8 cellular contexts compared by ENCODE assay signal in genomic region chr19:40750035-40750284, GRCh38. TPM values are rescaled to one million over a fixed set of nuclear protein-coding genes. Genes with fewer than 3 reads are reported as not detected.
DNase-seq lines count a peak whose midpoint lies in the region; ATAC-seq and TF ChIP-seq lines count a peak whose summit lies in the region.

No MANE protein-coding gene starts in this region.

- no peak for ATAC-seq in right cardiac atrium
- no peak for ATAC-seq in GM18519 (IDR thresholded peaks at IDR 0.05; ENCODE audit: low FRiP score, unreplicated experiment)

- H3K27me3 ChIP-seq in right cardiac atrium (ENCODE audit: control insufficient read depth, insufficient read depth) (no peaks in the 10 kb centered on the region), smooth muscle cell (ENCODE audit: low read depth) (no peaks in the 10 kb centered on the region)

- H3K27ac Mint-ChIP-seq in activated CD4-positive, alpha-beta memory T cell treated with anti-CD3 and anti-CD28 coated beads, Interleukin-2, amount 10 ng/mL, durations not matched to agents 7 days and 5 days = peak overlapping the region; percentile 99

- TF ChIP-seq CTCF in HEK293 (tag by site-specific recombination; IDR thresholded peaks at IDR 0.05) (no peak), smooth muscle cell (IDR thresholded peaks at IDR 0.05; ENCODE audit: borderline replicate concordance, insufficient read depth, poor library complexity, severe bottlenecking) (no peak)

- WGBS in right cardiac atrium = 0% methylated on average over 8 of the region's 8 CpGs
- 8% methylated on average over 8 of the region's 8 CpGs for WGBS in smooth muscle cell (ENCODE audit: low lambda C conversion rate)

- H3K4me3 ChIP-seq in HEK293 (ENCODE audit: low read depth, low read length) (peak overlapping the region; percentile 60), right cardiac atrium (ENCODE audit: low read length) (peak overlapping the region; percentile 50), smooth muscle cell (peak overlapping the region; percentile 72)

- H3K9me3 Mint-ChIP-seq in activated CD4-positive, alpha-beta memory T cell treated with anti-CD3 and anti-CD28 coated beads, Interleukin-2, amount 10 ng/mL, durations not matched to agents 7 days and 5 days = no peaks in the 10 kb centered on the region

- H3K36me3 ChIP-seq in HEK293 (ENCODE audit: control insufficient read depth in 2 of 2, insufficient read depth in 1 of 2, low read length in 2 of 2) = peaks cover 25 to 63% of the 10 kb centered on the region in 2 experiments
- H3K36me3 ChIP-seq in smooth muscle cell (ENCODE audit: low read depth) = no peaks in the 10 kb centered on the region

- CTCF ChIA-PET in HEK293 (lab: Yijun Ruan, JAX) = interaction anchor here (0.7 to 3.4 kb wide), 8 partner anchors 27 to 444 kb away, joined by 3 to 38 read pairs (median 4); no protein-coding TSS in a partner anchor
- CTCF ChIA-PET in activated CD4-positive, alpha-beta memory T cell treated with anti-CD3 and anti-CD28 coated beads, Interleukin-2, amount 10 ng/mL, durations not matched to agents 7 days and 5 days (lab: Charles Lee) = interaction anchor here (1.0 to 7.8 kb wide), 6 partner anchors 16 to 330 kb away, joined by 3 to 48 read pairs (median 8); partner anchors contain the start of genes EGLN2 and RAB4B

- peak overlapping the region; percentile 97 for H3K4me2 ChIP-seq in smooth muscle cell

- H3K27ac ChIP-seq in HEK293 (ENCODE audit: extremely low read depth, low read depth, low read length) (peak overlapping the region; percentile 89), right cardiac atrium (ENCODE audit: low read length) (peak overlapping the region; percentile 99), smooth muscle cell (ENCODE audit: low read depth) (peak overlapping the region; percentile 93)

- H2AFZ ChIP-seq in smooth muscle cell (ENCODE audit: low read depth) = peak overlapping the region; percentile 47

- H3K9me3 ChIP-seq in HEK293 (ENCODE audit: control insufficient read depth, insufficient read depth, low read depth, low read length) = no peaks in the 10 kb centered on the region
- H3K9me3 ChIP-seq in right cardiac atrium (ENCODE audit: control insufficient read depth, low read length) = no peaks in the 10 kb centered on the region
- H3K9me3 ChIP-seq in smooth muscle cell (replicated peaks; ENCODE audit: low read depth) = no peaks in the 10 kb centered on the region

- H3K4me3 Mint-ChIP-seq in activated CD4-positive, alpha-beta memory T cell treated with anti-CD3 and anti-CD28 coated beads, Interleukin-2, amount 10 ng/mL, durations not matched to agents 7 days and 5 days = peak overlapping the region; percentile 96

- H3K27me3 Mint-ChIP-seq in activated CD4-positive, alpha-beta memory T cell treated with anti-CD3 and anti-CD28 coated beads, Interleukin-2, amount 10 ng/mL, durations not matched to agents 7 days and 5 days = no peaks in the 10 kb centered on the region

- H3K36me3 Mint-ChIP-seq in activated CD4-positive, alpha-beta memory T cell treated with anti-CD3 and anti-CD28 coated beads, Interleukin-2, amount 10 ng/mL, durations not matched to agents 7 days and 5 days (ENCODE audit: low read depth) = peaks cover 42% of the 10 kb centered on the region

- H3K4me1 ChIP-seq in HEK293 (ENCODE audit: control insufficient read depth, insufficient read depth, low read length) (peaks cover 29% of the 10 kb centered on the region), right cardiac atrium (ENCODE audit: control insufficient read depth, insufficient read depth, low read length) (peaks cover 7% of the 10 kb centered on the region), smooth muscle cell (ENCODE audit: low read depth) (peaks cover 16% of the 10 kb centered on the region)

- H3K79me2 ChIP-seq in smooth muscle cell (ENCODE audit: low read depth) = peaks cover 32% of the 10 kb centered on the region

- H4K20me1 ChIP-seq in smooth muscle cell (ENCODE audit: low read depth) = peaks cover 12% of the 10 kb centered on the region

- intact Hi-C loops in right cardiac atrium (cut with DNase I) = loop anchor here in 1 of 4 donors (5.0 kb wide), 1 partner anchor 52 kb away; no protein-coding TSS in a partner anchor

- H3K4me1 Mint-ChIP-seq in activated CD4-positive, alpha-beta memory T cell treated with anti-CD3 and anti-CD28 coated beads, Interleukin-2, amount 10 ng/mL, durations not matched to agents 7 days and 5 days = peaks cover 41% of the 10 kb centered on the region

- peaks cover 8% of the 10 kb centered on the region for H3F3A ChIP-seq in smooth muscle cell (ENCODE audit: low read depth)

- H3K9ac ChIP-seq in smooth muscle cell (ENCODE audit: low read depth) = peak overlapping the region; percentile 88

- POLR2A ChIA-PET in HEK293 (lab: Yijun Ruan, JAX) = interaction anchor here (0.6 to 7.3 kb wide), 30 partner anchors 9 to 409 kb away, joined by 3 to 180 read pairs (median 5); partner anchors contain the start of genes COQ8B, EGLN2, ITPKC and NUMBL
- POLR2A ChIA-PET in activated CD4-positive, alpha-beta memory T cell treated with anti-CD3 and anti-CD28 coated beads, Interleukin-2, amount 10 ng/mL, durations not matched to agents 7 days and 5 days (lab: Charles Lee) = interaction anchor here (0.8 to 14.2 kb wide), 17 partner anchors 11 to 179 kb away, joined by 3 to 244 read pairs (median 7); partner anchors contain the start of genes COQ8B, EGLN2, ITPKC and MIA

- DNase-seq in activated CD4-positive, alpha-beta memory T cell treated with anti-CD3 and anti-CD28 coated beads, Interleukin-2, amount 10 ng/mL, durations not matched to agents 7 days and 5 days = peak; percentile 22
- DNase-seq in right cardiac atrium = no peak
- DNase-seq in smooth muscle cell (lab: John Stamatoyannopoulos, UW; ENCODE audit: unreplicated experiment) = no peak
- no peak for DNase-seq in D341Med (ENCODE audit: low spot score)
- no peak for DNase-seq in CD1c-positive myeloid dendritic cell (ENCODE audit: extremely low spot score)
- no peak for DNase-seq in DMS114 treated with DMSO at 0.1 percent for 48 hours (lab: John Stamatoyannopoulos, UW; ENCODE audit: unreplicated experiment)

TF ChIP-seq in HEK293, 187 proteins besides CTCF, POLR2A, EP300 and RAD21 (continues in another document):
- TF ChIP-seq ZNF621 (tag by site-specific recombination; IDR thresholded peaks at IDR 0.05) (no peak), ZNF146 (tag by site-specific recombination; IDR thresholded peaks at IDR 0.05) (no peak), ZNF610 (tag by site-specific recombination; IDR thresholded peaks at IDR 0.05; ENCODE audit: borderline replicate concordance) (no peak), ZNF830 (tag by site-specific recombination; IDR thresholded peaks at IDR 0.05; ENCODE audit: low read depth) (no peak), ZNF785 (tag by site-specific recombination; IDR thresholded peaks at IDR 0.05) (no peak), ZSCAN18 (tag by site-specific recombination; IDR thresholded peaks at IDR 0.05) (no peak), ZNF24 (tag by site-specific recombination; IDR thresholded peaks at IDR 0.05) (no peak), ZNF2 (tag by site-specific recombination; IDR thresholded peaks at IDR 0.05) (no peak), ZBTB20 (tag by site-specific recombination; IDR thresholded peaks at IDR 0.05) (peak; percentile 31), KLF8 (tag by site-specific recombination; IDR thresholded peaks at IDR 0.05) (no peak), ZNF530 (tag by site-specific recombination; IDR thresholded peaks at IDR 0.05; ENCODE audit: low read depth) (no peak), HOXC10 (CRISPR knock-in tag; IDR thresholded peaks at IDR 0.05) (no peak), ZNF560 (tag by site-specific recombination; IDR thresholded peaks at IDR 0.05; ENCODE audit: borderline replicate concordance) (no peak)

RNA-seq across cellular contexts. Expression of gene ACTMAP, which starts 0.3 kb away (rescaled TPM):
- total RNA-seq in activated CD4-positive, alpha-beta memory T cell treated with anti-CD3 and anti-CD28 coated beads, Interleukin-2, amount 10 ng/mL, durations not matched to agents 7 days and 5 days = 10 to 100 TPM; 18.1 to 18.8 TPM
- total RNA-seq in right cardiac atrium (1 to 10 TPM; 4.5 to 6.1 (median 5.1) TPM), smooth muscle cell (2.0 and 2.9 TPM in 2 replicates)
- polyA plus RNA-seq in right cardiac atrium (5.1 TPM), smooth muscle cell (8.6 and 8.7 TPM in 2 replicates)

RNA-seq across cellular contexts. Expression of gene SNRPA, which starts 1.0 kb away (rescaled TPM):
- 100 to 1,000 TPM; 145 to 151 TPM for total RNA-seq in activated CD4-positive, alpha-beta memory T cell treated with anti-CD3 and anti-CD28 coated beads, Interleukin-2, amount 10 ng/mL, durations not matched to agents 7 days and 5 days
- total RNA-seq in right cardiac atrium = 10 to 100 TPM; 32.3 to 44.9 (median 39.5) TPM
- polyA plus RNA-seq in right cardiac atrium = 27.0 TPM
- total RNA-seq in smooth muscle cell = 30.3 and 39.3 TPM in 2 replicates
- polyA plus RNA-seq in smooth muscle cell = 87.7 TPM in 2 replicates

RNA-seq across cellular contexts. Expression of gene MIA, which starts 25.4 kb away (rescaled TPM):
- not detected for total RNA-seq in activated CD4-positive, alpha-beta memory T cell treated with anti-CD3 and anti-CD28 coated beads, Interleukin-2, amount 10 ng/mL, durations not matched to agents 7 days and 5 days
- total RNA-seq in right cardiac atrium (1 to 10 TPM in 3 of 4 donors, under 1 TPM in 1; 0.71 to 3.1 (median 1.5) TPM), smooth muscle cell (3.8 TPM in 1 of 2 replicates, not detected in the other)
- polyA plus RNA-seq in right cardiac atrium (3.7 TPM), smooth muscle cell (2.4 and 4.0 TPM in 2 replicates)

RNA-seq across cellular contexts. Expression of gene RAB4B, which starts 28.1 kb away (rescaled TPM):
- 10 to 100 TPM; 65.7 to 68.3 TPM for total RNA-seq in activated CD4-positive, alpha-beta memory T cell treated with anti-CD3 and anti-CD28 coated beads, Interleukin-2, amount 10 ng/mL, durations not matched to agents 7 days and 5 days
- total RNA-seq in right cardiac atrium (10 to 100 TPM; 14.4 to 17.0 (median 15.2) TPM), smooth muscle cell (10.6 and 12.1 TPM in 2 replicates)
- polyA plus RNA-seq in right cardiac atrium (25.3 TPM), smooth muscle cell (39.5 and 43.5 TPM in 2 replicates)

RNA-seq across cellular contexts. Expression of gene ITPKC, which starts 33.0 kb away (rescaled TPM):
- total RNA-seq in activated CD4-positive, alpha-beta memory T cell treated with anti-CD3 and anti-CD28 coated beads, Interleukin-2, amount 10 ng/mL, durations not matched to agents 7 days and 5 days = 1 to 10 TPM; 6.6 to 6.8 TPM
- 10 to 100 TPM in 2 of 4 donors, 1 to 10 TPM in 2; 7.6 to 15.8 (median 10.8) TPM for total RNA-seq in right cardiac atrium
- polyA plus RNA-seq in right cardiac atrium = 13.4 TPM
- 22.0 and 24.1 TPM in 2 replicates for total RNA-seq in smooth muscle cell
- polyA plus RNA-seq in smooth muscle cell = 25.0 and 31.9 TPM in 2 replicates
